Comparison of ENCODE assay signal across 4 cellular contexts in the genomic region with DNA sequence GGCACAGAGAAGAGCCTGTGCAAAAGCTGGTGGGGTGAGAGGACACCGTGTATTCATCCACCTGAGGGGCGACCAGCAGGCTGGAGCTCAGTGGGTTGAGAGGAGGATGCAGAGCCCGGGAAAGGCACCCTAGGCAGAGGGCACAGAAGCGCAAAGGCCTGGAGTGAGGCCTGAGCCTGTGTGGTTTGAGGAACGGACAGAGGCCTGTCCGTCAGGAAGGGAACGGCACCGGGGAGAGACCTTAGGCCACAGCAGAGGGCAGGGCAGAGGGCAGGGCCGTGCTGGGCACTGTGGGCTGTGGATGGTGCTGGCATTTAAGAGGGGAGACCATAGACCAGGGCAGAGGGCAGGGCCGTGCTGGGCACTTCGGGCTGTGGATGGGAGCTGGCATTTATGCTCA. TPM values are rescaled to one million over a fixed set of nuclear protein-coding genes. Genes with fewer than 3 reads are reported as not detected.
"Had no signal": no experiment of that assay in that cellular context is flagged by ENCODE, and none has a peak within 500 bp of the region (broad histone marks: within the 10 kb centered on the region; RNA-seq: fewer than 3 reads in every experiment).

No MANE protein-coding gene starts in this region.

RNA-seq across cellular contexts. Expression of a gene that starts 59.5 kb away (rescaled TPM):
- total RNA-seq: naive thymus-derived CD8-positive, alpha-beta T cell; natural killer cell treated with Interleukin-12 subunit alpha and Interleukin-12 subunit beta and Interleukin-15 and Interleukin-18, amount 100 ng/mL, for 72 hours; progenitor cell of endocrine pancreas; renal cortical epithelial cell had no signal
